In genomic region chr3:179503640-179504039, GRCh38 we compare ENCODE assay signal across 30 cellular contexts.
"Had no signal": no experiment of that assay in that cellular context is flagged by ENCODE, and none has a peak within 500 bp of the region (broad histone marks: within the 10 kb centered on the region; RNA-seq: fewer than 3 reads in every experiment).

No MANE protein-coding gene starts in this region.

- FAIRE-seq: frontal cortex had no signal

- H3K36me3 ChIP-seq: adrenal gland, breast epithelium, WERI-Rb-1 had no signal

- ATAC-seq: activated CD4-positive, alpha-beta T cell treated with anti-CD3 and anti-CD28 coated beads for 36 hours; activated CD8-positive, alpha-beta memory T cell treated with anti-CD3 and anti-CD28 coated beads, Interleukin-2, amount 10 ng/mL, durations not matched to agents 7 days and 5 days; activated CD8-positive, alpha-beta T cell treated with anti-CD3 and anti-CD28 coated beads, Interleukin-2, amount 10 ng/mL, durations not matched to agents 7 days and 5 days; activated naive CD8-positive, alpha-beta T cell treated with anti-CD3 and anti-CD28 coated beads, Interleukin-2, amount 50 U/mL, for 24 hours; T-helper 17 cell had no signal

- DNase-seq: activated CD4-positive, alpha-beta memory T cell treated with anti-CD3 and anti-CD28 coated beads for 36 hours; activated CD4-positive, alpha-beta T cell treated with anti-CD3 and anti-CD28 coated beads for 36 hours; activated CD4-positive, alpha-beta T cell treated with anti-CD3 and anti-CD28 coated beads, Interleukin-2, amount 10 ng/mL, durations not matched to agents 24 days and 14 days; activated CD4-positive, CD25-positive, alpha-beta regulatory T cell; activated CD4-positive, CD25-positive, alpha-beta regulatory T cell treated with anti-CD3 and anti-CD28 coated beads, Interleukin-2, amount 50 U/mL, for 72 hours; activated CD8-positive, alpha-beta memory T cell treated with anti-CD3 and anti-CD28 coated beads, Interleukin-2, amount 10 ng/mL, durations not matched to agents 7 days and 5 days; activated CD8-positive, alpha-beta memory T cell treated with anti-CD3 and anti-CD28 coated beads, Interleukin-2, amount 50 U/mL, for 4 hours; activated CD8-positive, alpha-beta T cell treated with anti-CD3 and anti-CD28 coated beads, Interleukin-2, amount 10 ng/mL, durations not matched to agents 7 days and 5 days; activated effector memory CD4-positive, alpha-beta T cell treated with anti-CD3 and anti-CD28 coated beads, Interleukin-2, amount 50 U/mL, for 16 hours; activated naive CD4-positive, alpha-beta T cell treated with anti-CD3 and anti-CD28 coated beads for 36 hours; activated naive CD8-positive, alpha-beta T cell treated with anti-CD3 and anti-CD28 coated beads for 36 hours; activated naive CD8-positive, alpha-beta T cell treated with anti-CD3 and anti-CD28 coated beads, Interleukin-2, amount 50 U/mL, for 24 hours; activated T-cell treated with anti-CD3 and anti-CD28 coated beads, Interleukin-2, amount 50 U/mL, for 1 hour; activated T-cell treated with anti-CD3 and anti-CD28 coated beads, Interleukin-2, amount 50 U/mL, for 48 hours; adrenal gland; amygdala; aorta; dorsolateral prefrontal cortex; effector memory CD4-positive, alpha-beta T cell; endodermal cell; erythroblast; foreskin fibroblast; head of caudate nucleus; hippocampal formation; T-helper 17 cell; T1000; WERI-Rb-1 had no signal

- H3K27me3 ChIP-seq: adrenal gland, breast epithelium, dorsolateral prefrontal cortex had no signal

- H3K4me3 ChIP-seq: adrenal gland, breast epithelium, coronary artery, dorsolateral prefrontal cortex had no signal
